Comparison of ENCODE assay signal across 8 cellular contexts in the genomic region with DNA sequence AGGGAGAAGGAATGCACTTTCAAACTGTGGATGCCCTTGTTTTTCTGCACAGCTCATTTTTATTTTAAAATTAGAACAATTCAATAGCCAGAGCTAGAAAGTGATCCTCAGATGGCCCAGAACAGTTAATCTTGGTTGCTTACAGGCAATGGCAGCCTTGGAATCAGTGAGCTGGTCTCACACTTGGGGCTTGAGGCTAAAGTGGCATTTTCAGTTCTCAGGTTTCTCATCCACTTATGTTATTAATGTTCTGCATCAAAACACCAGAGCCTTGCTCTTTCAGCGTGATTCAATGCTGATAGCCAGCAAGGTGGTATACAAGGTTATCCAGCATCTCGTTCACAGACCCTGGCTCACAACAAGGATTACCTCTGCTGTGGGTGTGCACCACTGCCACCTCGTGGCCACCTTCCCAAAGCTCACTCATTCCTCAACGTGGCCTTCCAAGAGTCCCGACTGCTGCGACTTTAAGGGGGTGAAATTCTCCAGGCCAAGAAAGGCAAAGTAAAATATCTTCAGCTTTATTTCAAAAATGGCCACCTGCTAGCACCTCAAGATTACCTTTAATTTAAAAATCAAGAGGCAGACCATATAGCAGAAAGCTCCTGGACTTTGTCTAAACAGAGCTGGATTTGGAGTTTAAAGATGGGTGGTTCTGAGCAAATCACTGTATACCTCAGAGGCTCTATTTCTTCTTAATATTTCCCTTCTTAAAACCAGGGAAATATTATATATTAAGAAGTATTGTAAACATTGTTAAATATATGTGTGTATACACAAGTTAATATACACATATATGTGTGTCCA. TPM values are rescaled to one million over a fixed set of nuclear protein-coding genes. Genes with fewer than 3 reads are reported as not detected.
A peak's percentile ranks its signal among the peaks of the same experiment; 100 is the strongest.
DNase-seq lines count a peak whose midpoint lies in the region; TF ChIP-seq lines count a peak whose summit lies in the region.

No MANE protein-coding gene starts in this region.

- no peaks in the 10 kb centered on the region for H3K27me3 ChIP-seq in GM23248 (replicated peaks; ENCODE audit: insufficient read depth)
- no peaks in the 10 kb centered on the region for H3K27me3 ChIP-seq in liver (ENCODE audit: control insufficient read depth in 4 of 4, insufficient read depth in 4 of 4, low read length in 3 of 4)

- DNase-seq in NCI-H446 (lab: John Stamatoyannopoulos, UW) (peak; percentile 42 to 66), NCI-H446 treated with DMSO at 0.1 percent for 48 hours (lab: John Stamatoyannopoulos, UW) (no peak), GM23248 (peak; percentile 58), T-helper 9 cell (peak; percentile 16), cerebellar cortex (ENCODE audit: low spot score) (peak; percentile 38)
- DNase-seq in Jurkat, Clone E6-1 (ENCODE audit: low read depth, low spot score): peak; percentile 29
- peak; percentile 5 for DNase-seq in stimulated activated CD8-positive, alpha-beta memory T cell treated with anti-CD3 and anti-CD28 coated beads, Interleukin-15, amount 100 ng/mL, for 1 hour (ENCODE audit: low read depth)

- H3K4me1 ChIP-seq in GM23248 (ENCODE audit: insufficient read depth) (no peaks in the 10 kb centered on the region), liver (ENCODE audit: control insufficient read depth in 4 of 4, insufficient read depth in 4 of 4, low read length in 3 of 4) (no peaks in the 10 kb centered on the region)

- no peak overlapping the region for H2AFZ ChIP-seq in GM23248

- no peaks in the 10 kb centered on the region for H3F3A ChIP-seq in GM23248 (ENCODE audit: insufficient read depth)

- H3K4me3 ChIP-seq in GM23248 (no peak overlapping the region), liver (ENCODE audit: low read depth in 1 of 3, low read length in 3 of 3) (no peak overlapping the region)
- H3K4me3 ChIP-seq in Jurkat, Clone E6-1 (ENCODE audit: low read length): no peak overlapping the region

- H3K9me2 ChIP-seq in GM23248 (ENCODE audit: insufficient read depth): no peaks in the 10 kb centered on the region

- TF ChIP-seq CTCF in liver (IDR thresholded peaks at IDR 0.05; ENCODE audit: low read depth, low read length, missing input control): peak; percentile 66

- TF ChIP-seq RAD21 in liver (IDR thresholded peaks at IDR 0.05): peak; percentile 68 to 80

- H3K79me2 ChIP-seq in GM23248 (ENCODE audit: insufficient read depth): no peaks in the 10 kb centered on the region

- H3K36me3 ChIP-seq in GM23248 (ENCODE audit: low read depth) (no peaks in the 10 kb centered on the region), liver (ENCODE audit: control insufficient read depth in 4 of 4, insufficient read depth in 3 of 4, low read depth in 1 of 4, low read length in 3 of 4) (no peaks in the 10 kb centered on the region)

- H3K27ac ChIP-seq in GM23248 (no peak overlapping the region), liver (ENCODE audit: low read depth in 1 of 2, low read length in 2 of 2) (no peak overlapping the region)

- in situ Hi-C loops in GM23248 (cut with MboI): no loop called here

- H3K9ac ChIP-seq in GM23248 (no peak overlapping the region), liver (ENCODE audit: low read depth in 1 of 2, low read length in 2 of 2) (no peak overlapping the region)

- H3K4me2 ChIP-seq in GM23248 (ENCODE audit: unreplicated experiment): no peak overlapping the region

- H3K9me3 ChIP-seq in GM23248 (ENCODE audit: low read depth) (no peaks in the 10 kb centered on the region), liver (ENCODE audit: control insufficient read depth in 4 of 4, low read length in 3 of 4) (no peaks in the 10 kb centered on the region)

- no peaks in the 10 kb centered on the region for H4K20me1 ChIP-seq in GM23248 (ENCODE audit: insufficient read depth)

- 5 to 7% methylated on average over 6 of the region's 6 CpGs for WGBS in GM23248 (ENCODE audit: low coverage in 1 of 2, low lambda C conversion rate in 2 of 2, missing lambda C conversion rate in 2 of 2), 2 experiments
- WGBS in liver: 8% methylated on average over 6 of the region's 6 CpGs

TF ChIP-seq in liver, 16 proteins besides CTCF, POLR2A, EP300 and RAD21:
- TF ChIP-seq JUND (IDR thresholded peaks at IDR 0.05) (no peak), NR2F2 (IDR thresholded peaks at IDR 0.05) (no peak), EGR1 (IDR thresholded peaks at IDR 0.05; ENCODE audit: low read depth in 2 of 2) (no peak), TAF1 (conservative IDR thresholded peaks at IDR 0.05) (no peak), HNF4G (IDR thresholded peaks at IDR 0.05) (no peak), YY1 (IDR thresholded peaks at IDR 0.05) (no peak), SP1 (IDR thresholded peaks at IDR 0.05) (no peak)
- TF ChIP-seq, protein P1, sequence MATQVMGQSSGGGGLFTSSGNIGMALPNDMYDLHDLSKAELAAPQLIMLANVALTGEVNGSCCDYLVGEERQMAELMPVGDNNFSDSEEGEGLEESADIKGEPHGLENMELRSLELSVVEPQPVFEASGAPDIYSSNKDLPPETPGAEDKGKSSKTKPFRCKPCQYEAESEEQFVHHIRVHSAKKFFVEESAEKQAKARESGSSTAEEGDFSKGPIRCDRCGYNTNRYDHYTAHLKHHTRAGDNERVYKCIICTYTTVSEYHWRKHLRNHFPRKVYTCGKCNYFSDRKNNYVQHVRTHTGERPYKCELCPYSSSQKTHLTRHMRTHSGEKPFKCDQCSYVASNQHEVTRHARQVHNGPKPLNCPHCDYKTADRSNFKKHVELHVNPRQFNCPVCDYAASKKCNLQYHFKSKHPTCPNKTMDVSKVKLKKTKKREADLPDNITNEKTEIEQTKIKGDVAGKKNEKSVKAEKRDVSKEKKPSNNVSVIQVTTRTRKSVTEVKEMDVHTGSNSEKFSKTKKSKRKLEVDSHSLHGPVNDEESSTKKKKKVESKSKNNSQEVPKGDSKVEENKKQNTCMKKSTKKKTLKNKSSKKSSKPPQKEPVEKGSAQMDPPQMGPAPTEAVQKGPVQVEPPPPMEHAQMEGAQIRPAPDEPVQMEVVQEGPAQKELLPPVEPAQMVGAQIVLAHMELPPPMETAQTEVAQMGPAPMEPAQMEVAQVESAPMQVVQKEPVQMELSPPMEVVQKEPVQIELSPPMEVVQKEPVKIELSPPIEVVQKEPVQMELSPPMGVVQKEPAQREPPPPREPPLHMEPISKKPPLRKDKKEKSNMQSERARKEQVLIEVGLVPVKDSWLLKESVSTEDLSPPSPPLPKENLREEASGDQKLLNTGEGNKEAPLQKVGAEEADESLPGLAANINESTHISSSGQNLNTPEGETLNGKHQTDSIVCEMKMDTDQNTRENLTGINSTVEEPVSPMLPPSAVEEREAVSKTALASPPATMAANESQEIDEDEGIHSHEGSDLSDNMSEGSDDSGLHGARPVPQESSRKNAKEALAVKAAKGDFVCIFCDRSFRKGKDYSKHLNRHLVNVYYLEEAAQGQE (IDR thresholded peaks at IDR 0.05): no peak
- TF ChIP-seq, protein P2, sequence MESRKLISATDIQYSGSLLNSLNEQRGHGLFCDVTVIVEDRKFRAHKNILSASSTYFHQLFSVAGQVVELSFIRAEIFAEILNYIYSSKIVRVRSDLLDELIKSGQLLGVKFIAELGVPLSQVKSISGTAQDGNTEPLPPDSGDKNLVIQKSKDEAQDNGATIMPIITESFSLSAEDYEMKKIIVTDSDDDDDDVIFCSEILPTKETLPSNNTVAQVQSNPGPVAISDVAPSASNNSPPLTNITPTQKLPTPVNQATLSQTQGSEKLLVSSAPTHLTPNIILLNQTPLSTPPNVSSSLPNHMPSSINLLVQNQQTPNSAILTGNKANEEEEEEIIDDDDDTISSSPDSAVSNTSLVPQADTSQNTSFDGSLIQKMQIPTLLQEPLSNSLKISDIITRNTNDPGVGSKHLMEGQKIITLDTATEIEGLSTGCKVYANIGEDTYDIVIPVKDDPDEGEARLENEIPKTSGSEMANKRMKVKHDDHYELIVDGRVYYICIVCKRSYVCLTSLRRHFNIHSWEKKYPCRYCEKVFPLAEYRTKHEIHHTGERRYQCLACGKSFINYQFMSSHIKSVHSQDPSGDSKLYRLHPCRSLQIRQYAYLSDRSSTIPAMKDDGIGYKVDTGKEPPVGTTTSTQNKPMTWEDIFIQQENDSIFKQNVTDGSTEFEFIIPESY (IDR thresholded peaks at IDR 0.05): no peak
- TF ChIP-seq, protein P3, sequence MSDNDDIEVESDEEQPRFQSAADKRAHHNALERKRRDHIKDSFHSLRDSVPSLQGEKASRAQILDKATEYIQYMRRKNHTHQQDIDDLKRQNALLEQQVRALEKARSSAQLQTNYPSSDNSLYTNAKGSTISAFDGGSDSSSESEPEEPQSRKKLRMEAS (IDR thresholded peaks at IDR 0.05): no peak

RNA-seq across cellular contexts. Expression of a gene that starts 34.2 kb away (rescaled TPM):
- total RNA-seq in GM23248 (2014; rRNA removed; shearing (Covaris generic)): not detected in 2 replicates
- polyA plus RNA-seq in GM23248 (2016; fragmentation: Nextera tagmentation; extraction: Ambion mirVana): not detected in 2 replicates
- polyA plus RNA-seq in Jurkat, Clone E6-1 (2012; ENCODE audit: insufficient read depth, insufficient read length): not detected
- total RNA-seq in liver: not detected
- polyA plus RNA-seq in liver: not detected
